ENCODE assay signal across 8 cellular contexts in the genomic region with DNA sequence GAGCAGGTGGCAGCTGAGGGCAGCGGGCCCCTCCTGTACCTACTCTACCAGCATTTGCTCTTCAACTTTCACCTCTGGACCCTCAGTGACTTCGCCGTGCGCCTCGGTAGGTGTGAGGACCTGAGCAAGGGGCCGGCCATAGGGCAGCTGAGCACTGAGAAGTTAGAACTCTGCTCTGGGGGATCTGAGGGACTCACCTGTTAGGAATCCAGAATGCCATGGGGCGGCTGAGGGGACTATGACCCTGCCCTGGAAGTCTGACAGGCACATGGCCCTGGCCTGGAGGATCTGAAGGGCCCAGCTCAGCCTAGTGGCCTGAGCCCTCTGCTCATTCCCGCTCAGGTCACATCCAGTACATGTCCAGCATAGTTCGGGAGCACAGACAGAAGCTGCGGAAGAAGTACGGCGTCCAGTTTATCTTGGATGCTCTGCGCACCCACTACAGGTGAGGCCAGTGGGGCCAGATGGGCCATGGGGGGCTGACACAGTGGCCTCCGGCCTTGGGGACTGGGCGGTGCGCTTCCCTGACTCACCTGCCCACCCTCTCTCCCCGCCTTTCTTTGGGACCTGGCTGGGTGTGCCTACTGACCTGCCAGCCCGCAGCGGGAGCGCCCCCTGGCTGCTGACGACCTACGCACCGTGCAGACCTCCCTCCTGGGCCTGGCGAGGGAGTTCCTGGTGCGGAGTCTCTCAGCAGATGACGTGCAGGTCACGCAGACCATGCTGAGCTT. TPM values are rescaled to one million over a fixed set of nuclear protein-coding genes. Genes with fewer than 3 reads are reported as not detected.
DNase-seq lines count a peak whose midpoint lies in the region; ATAC-seq and TF ChIP-seq lines count a peak whose summit lies in the region.

No MANE protein-coding gene starts in this region.

- no peaks in the 10 kb centered on the region for H3K27me3 Mint-ChIP-seq in activated naive CD8-positive, alpha-beta T cell treated with anti-CD3 and anti-CD28 coated beads for 36 hours

- H3K4me1 Mint-ChIP-seq in activated naive CD8-positive, alpha-beta T cell treated with anti-CD3 and anti-CD28 coated beads for 36 hours = peaks cover 10% of the 10 kb centered on the region

- H3K27ac ChIP-seq in 22Rv1 = no peak overlapping the region
- H3K27ac ChIP-seq in right atrium auricular region = no peak overlapping the region

- DNase-seq in GM19238 (ENCODE audit: insufficient read length, low spot score) = peak; percentile 85
- DNase-seq in activated naive CD8-positive, alpha-beta T cell treated with anti-CD3 and anti-CD28 coated beads for 36 hours = peak; percentile 77
- no peak for DNase-seq in right atrium auricular region (ENCODE audit: low spot score)
- DNase-seq in stimulated activated CD4-positive, alpha-beta T cell treated with anti-CD3 and anti-CD28 coated beads, Interleukin-1b, Interleukin-23, amount 100 ng/mL, for 1 hour (ENCODE audit: low read depth in 2 of 2) = peak; percentile 50 to 57
- no peak for DNase-seq in NCI-H187 treated with DMSO at 0.1 percent for 48 hours (lab: John Stamatoyannopoulos, UW)

- H3K36me3 ChIP-seq in right atrium auricular region = peaks cover 25% of the 10 kb centered on the region

- ATAC-seq in SK-N-SH treated with all-trans-retinoic acid at 6 μM for 48 hours (peak; percentile 85), HG03354 (IDR thresholded peaks at IDR 0.05; ENCODE audit: poor library complexity, severe bottlenecking, unreplicated experiment) (no peak)

- H3K4me3 ChIP-seq in right atrium auricular region = no peak overlapping the region

- H3K9me3 ChIP-seq in right atrium auricular region = no peaks in the 10 kb centered on the region

- H3K4me1 ChIP-seq in right atrium auricular region = no peaks in the 10 kb centered on the region

- no peaks in the 10 kb centered on the region for H3K27me3 ChIP-seq in right atrium auricular region

- peaks cover 16% of the 10 kb centered on the region for H3K36me3 Mint-ChIP-seq in activated naive CD8-positive, alpha-beta T cell treated with anti-CD3 and anti-CD28 coated beads for 36 hours

- no peaks in the 10 kb centered on the region for H3K9me3 Mint-ChIP-seq in activated naive CD8-positive, alpha-beta T cell treated with anti-CD3 and anti-CD28 coated beads for 36 hours

- H3K27ac Mint-ChIP-seq in activated naive CD8-positive, alpha-beta T cell treated with anti-CD3 and anti-CD28 coated beads for 36 hours = no peak overlapping the region

- no peak overlapping the region for H3K4me3 Mint-ChIP-seq in activated naive CD8-positive, alpha-beta T cell treated with anti-CD3 and anti-CD28 coated beads for 36 hours

- TF ChIP-seq CTCF in 22Rv1 (IDR thresholded peaks at IDR 0.05) (peak; percentile 88), right atrium auricular region (IDR thresholded peaks at IDR 0.05) (peak; percentile 86 to 87)

TF ChIP-seq in SK-N-SH treated with all-trans-retinoic acid at 6 μM for 48 hours, 23 proteins besides CTCF, POLR2A, EP300 and RAD21 (continues in another document):
- TF ChIP-seq TCF4 (CRISPR knock-in tag; IDR thresholded peaks at IDR 0.05; ENCODE audit: borderline replicate concordance) (no peak), BACH2 (CRISPR knock-in tag; IDR thresholded peaks at IDR 0.05; ENCODE audit: borderline replicate concordance) (no peak), POU6F1 (CRISPR knock-in tag; IDR thresholded peaks at IDR 0.05; ENCODE audit: borderline replicate concordance, low read depth) (no peak), ZFP3 (CRISPR knock-in tag; IDR thresholded peaks at IDR 0.05) (no peak), ZNF565 (CRISPR knock-in tag; conservative IDR thresholded peaks at IDR 0.05; ENCODE audit: low read depth) (no peak), SNAI2 (CRISPR knock-in tag; IDR thresholded peaks at IDR 0.05) (no peak), ISL1 (CRISPR knock-in tag; IDR thresholded peaks at IDR 0.05) (no peak), ARNTL (CRISPR knock-in tag; IDR thresholded peaks at IDR 0.05; ENCODE audit: borderline replicate concordance, low read depth) (no peak), CREB5 (CRISPR knock-in tag; IDR thresholded peaks at IDR 0.05; ENCODE audit: low read depth) (no peak), TSHZ2 (CRISPR knock-in tag; IDR thresholded peaks at IDR 0.05) (no peak), ESRRG (CRISPR knock-in tag; IDR thresholded peaks at IDR 0.05) (no peak), PATZ1 (CRISPR knock-in tag; IDR thresholded peaks at IDR 0.05; ENCODE audit: borderline replicate concordance) (no peak), ZNF8 (CRISPR knock-in tag; IDR thresholded peaks at IDR 0.05) (no peak), ZFP30 (CRISPR knock-in tag; IDR thresholded peaks at IDR 0.05) (no peak)

RNA-seq across cellular contexts. Expression of gene NBEAL2, which starts 18.8 kb away (rescaled TPM):
- total RNA-seq in activated naive CD8-positive, alpha-beta T cell treated with anti-CD3 and anti-CD28 coated beads for 36 hours = 10 to 100 TPM; 63.1 to 67.4 TPM
- 10 to 100 TPM in 1 of 2 donors, 1 to 10 TPM in 1; 7.5 to 15.3 TPM for total RNA-seq in right atrium auricular region

RNA-seq across cellular contexts. Expression of gene CCDC12, which starts 21.7 kb away (rescaled TPM):
- total RNA-seq in activated naive CD8-positive, alpha-beta T cell treated with anti-CD3 and anti-CD28 coated beads for 36 hours = 10 to 100 TPM; 48.8 to 55.4 TPM
- 10 to 100 TPM; 27.5 to 38.6 TPM for total RNA-seq in right atrium auricular region

Comparison
In these comparisons a context has a peak if more than half of its experiments do, and no peak if none do; other contexts are left out.
1. DNase-seq: peak in GM19238 (single experiment), activated naive CD8-positive, alpha-beta T cell treated with anti-CD3 and anti-CD28 coated beads for 36 hours (single experiment) and stimulated activated CD4-positive, alpha-beta T cell treated with anti-CD3 and anti-CD28 coated beads, Interleukin-1b, Interleukin-23, amount 100 ng/mL, for 1 hour (2 of 2); none in right atrium auricular region (single experiment) and NCI-H187 treated with DMSO at 0.1 percent for 48 hours (single experiment).